In genomic region chr1:66351474-66351873, GRCh38 we compare ENCODE assay signal across 11 cellular contexts.
DNase-seq lines count a peak whose midpoint lies in the region; ATAC-seq and TF ChIP-seq lines count a peak whose summit lies in the region.
"Had no signal": no experiment of that assay in that cellular context is flagged by ENCODE, and none has a peak within 500 bp of the region (broad histone marks: within the 10 kb centered on the region; RNA-seq: fewer than 3 reads in every experiment).

No MANE protein-coding gene starts in this region.

- intact Hi-C loops in activated naive CD4-positive, alpha-beta T cell treated with anti-CD3 and anti-CD28 coated beads for 36 hours (cut with micrococcal nuclease): loop anchor here (1.0 to 5.0 kb wide), 7 partner anchors 19 to 821 kb away; no protein-coding TSS in a partner anchor
- intact Hi-C loops in dorsolateral prefrontal cortex (cut with DNase I): loop anchor here (5.0 to 10.0 kb wide), 3 partner anchors 74 to 183 kb away; partner anchors contain the start of gene SGIP1 (in 1 of the 2)

- DNase-seq in activated naive CD4-positive, alpha-beta T cell treated with anti-CD3 and anti-CD28 coated beads for 36 hours: peak; percentile 54
- DNase-seq in activated naive CD4-positive, alpha-beta T cell treated with Interleukin-2 at 50 U/mL for 16 hours: no peak
- no peak for DNase-seq in dorsolateral prefrontal cortex
- DNase-seq in NCI-H2029 treated with DMSO at 0.1 percent for 48 hours (lab: John Stamatoyannopoulos, UW): no peak
- no peak for DNase-seq in NCI-H510A treated with DMSO at 0.1 percent for 48 hours (lab: John Stamatoyannopoulos, UW)
- DNase-seq: amniotic stem cell, COR-L47 had no signal

- ATAC-seq in HG03354 (IDR thresholded peaks at IDR 0.05; ENCODE audit: poor library complexity, severe bottlenecking, unreplicated experiment) (peak; percentile 33), GM19328 (IDR thresholded peaks at IDR 0.05; ENCODE audit: unreplicated experiment) (no peak)

- no peak for TF ChIP-seq CTCF in dorsolateral prefrontal cortex (IDR thresholded peaks at IDR 0.05 in 54 of 56, conservative IDR thresholded peaks at IDR 0.05 in 2 of 56; ENCODE audit: low read depth in 1 of 56, partially characterized antibody in 56 of 56)

- peaks cover 0 to 46% (median 5%) of the 10 kb centered on the region in 5 donors for H3K4me1 ChIP-seq in subcutaneous abdominal adipose tissue (ENCODE audit: control insufficient read depth in 5 of 5, insufficient read depth in 5 of 5, low read length in 5 of 5)

- H3K27ac Mint-ChIP-seq in activated naive CD4-positive, alpha-beta T cell treated with anti-CD3 and anti-CD28 coated beads for 36 hours: peak overlapping the region; percentile 90

- H3K27ac ChIP-seq in dorsolateral prefrontal cortex (peak overlapping the region in 57 of 59 donors; percentile 36 to 91 (median 83)), subcutaneous abdominal adipose tissue (ENCODE audit: low read depth, low read length) (peak overlapping the region; percentile 54)
- H3K27ac ChIP-seq: KMS-11 had no signal

- no peak overlapping the region for H3K9ac ChIP-seq in subcutaneous abdominal adipose tissue (ENCODE audit: low read length in 5 of 5)
- H3K9ac ChIP-seq: KMS-11 had no signal

- no peaks in the 10 kb centered on the region for H3K9me3 Mint-ChIP-seq in activated naive CD4-positive, alpha-beta T cell treated with anti-CD3 and anti-CD28 coated beads for 36 hours

- H3K27me3 Mint-ChIP-seq in activated naive CD4-positive, alpha-beta T cell treated with anti-CD3 and anti-CD28 coated beads for 36 hours (ENCODE audit: low read depth): no peaks in the 10 kb centered on the region

- H3K9me3 ChIP-seq in subcutaneous abdominal adipose tissue (ENCODE audit: control insufficient read depth in 5 of 5, low read length in 5 of 5): no peaks in the 10 kb centered on the region

- CTCF ChIA-PET in activated naive CD4-positive, alpha-beta T cell treated with anti-CD3 and anti-CD28 coated beads for 36 hours (lab: Charles Lee): interaction anchor here (0.9 to 5.5 kb wide), 18 partner anchors 9 to 392 kb away, joined by 3 to 49 read pairs (median 7); no protein-coding TSS in a partner anchor

- peak overlapping the region; percentile 6 for H3K4me3 Mint-ChIP-seq in activated naive CD4-positive, alpha-beta T cell treated with anti-CD3 and anti-CD28 coated beads for 36 hours

- peaks cover 91% of the 10 kb centered on the region for H3K4me1 Mint-ChIP-seq in activated naive CD4-positive, alpha-beta T cell treated with anti-CD3 and anti-CD28 coated beads for 36 hours (ENCODE audit: low read depth)

- H3K27me3 ChIP-seq in dorsolateral prefrontal cortex (no peaks in the 10 kb centered on the region), subcutaneous abdominal adipose tissue (ENCODE audit: control insufficient read depth in 5 of 5, insufficient read depth in 4 of 5, low read length in 5 of 5) (no peaks in the 10 kb centered on the region)

- H3K4me3 ChIP-seq in dorsolateral prefrontal cortex (no peak overlapping the region), subcutaneous abdominal adipose tissue (ENCODE audit: low read depth in 1 of 5, low read length in 5 of 5) (no peak overlapping the region)

- peaks cover 25% of the 10 kb centered on the region for H3K36me3 Mint-ChIP-seq in activated naive CD4-positive, alpha-beta T cell treated with anti-CD3 and anti-CD28 coated beads for 36 hours (ENCODE audit: low read depth)

- H3K36me3 ChIP-seq in subcutaneous abdominal adipose tissue (ENCODE audit: control insufficient read depth in 5 of 5, insufficient read depth in 5 of 5, low read length in 5 of 5): peaks cover 0 to 2% (median 0%) of the 10 kb centered on the region in 5 donors
